ENCODE assay signal across 22 cellular contexts in the genomic region with DNA sequence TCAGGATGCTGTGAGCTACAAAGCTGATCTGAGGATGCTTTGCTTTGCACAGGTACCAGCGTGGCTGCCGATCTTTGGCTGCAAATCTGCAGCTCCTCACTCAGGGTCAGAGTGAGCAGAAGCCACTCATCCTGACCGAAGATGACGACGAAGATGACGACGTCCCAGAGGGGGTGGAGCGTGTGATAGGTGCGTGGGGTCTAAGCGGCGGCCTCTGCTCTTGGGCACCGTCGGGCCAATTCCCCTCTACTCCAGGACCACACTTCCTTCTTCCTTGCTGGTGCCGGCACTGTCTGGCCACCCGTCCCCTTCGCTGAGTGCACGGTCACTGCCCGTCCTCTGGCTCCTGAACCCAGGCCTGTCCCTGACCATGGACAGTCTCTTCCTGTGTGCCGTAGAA. TPM values are rescaled to one million over a fixed set of nuclear protein-coding genes. Genes with fewer than 3 reads are reported as not detected.
A peak's percentile ranks its signal among the peaks of the same experiment; 100 is the strongest.
DNase-seq lines count a peak whose midpoint lies in the region; ATAC-seq, FAIRE-seq and TF ChIP-seq lines count a peak whose summit lies in the region.
"Had no signal": no experiment of that assay in that cellular context is flagged by ENCODE, and none has a peak within 500 bp of the region (broad histone marks: within the 10 kb centered on the region; RNA-seq: fewer than 3 reads in every experiment).

No MANE protein-coding gene starts in this region.

- TF ChIP-seq EP300 in H1 (IDR thresholded peaks at IDR 0.05; ENCODE audit: borderline replicate concordance in 1 of 2, low read depth in 2 of 2, low read length in 2 of 2), result no peak

- no peak overlapping the region for H2BK20ac ChIP-seq in H1 (ENCODE audit: low read length)

- no peak overlapping the region for H3K23ac ChIP-seq in H1 (ENCODE audit: insufficient read length)

- H3K27me3 Mint-ChIP-seq in neural progenitor cell (ENCODE audit: insufficient read depth, low read depth), result peaks cover 11% of the 10 kb centered on the region

- H3K27me3 ChIP-seq in right cardiac atrium (ENCODE audit: control insufficient read depth, insufficient read depth) (no peaks in the 10 kb centered on the region), H1 (replicated peaks in 1 of 4; ENCODE audit: control insufficient read depth in 3 of 4, extremely low read depth in 1 of 4, insufficient read depth in 3 of 4, low read length in 3 of 4) (no peaks in the 10 kb centered on the region), neural progenitor cell (no peaks in the 10 kb centered on the region)

- H3K4me1 Mint-ChIP-seq in neural progenitor cell, result peaks cover 9% of the 10 kb centered on the region

- H2AFZ ChIP-seq in H1 (ENCODE audit: low read length) (no peak overlapping the region), neural progenitor cell (replicated peaks) (no peak overlapping the region)
- H2AFZ ChIP-seq: GM23248 had no signal

- peaks cover 2% of the 10 kb centered on the region for H3K4me1 ChIP-seq in right cardiac atrium (ENCODE audit: control insufficient read depth, insufficient read depth, low read length)
- H3K4me1 ChIP-seq in H1 (replicated peaks in 1 of 4; ENCODE audit: control insufficient read depth in 3 of 4, insufficient read depth in 4 of 4, low read length in 3 of 4), result no peaks in the 10 kb centered on the region; a peak in 1 of 7 replicates
- H3K4me1 ChIP-seq in neural progenitor cell, result no peaks in the 10 kb centered on the region

- no peaks in the 10 kb centered on the region; the same call in 1 of the 2 replicates for H3K23me2 ChIP-seq in H1 (ENCODE audit: low read depth, low read length)

- H3K27ac ChIP-seq in right cardiac atrium (ENCODE audit: low read length) (no peak overlapping the region), H1 (ENCODE audit: low read depth, low read length) (no peak overlapping the region), neural progenitor cell (no peak overlapping the region)
- H3K27ac ChIP-seq: BLaER1 treated with 17β-estradiol and CSF1 and Interleukin-3, amounts not matched to agents 10 nM and 100 nM; GM23248 had no signal

- H3K27ac Mint-ChIP-seq in neural progenitor cell, result no peak overlapping the region
- H3K27ac Mint-ChIP-seq: CD8-positive, alpha-beta T cell had no signal

- no peak overlapping the region for H2BK120ac ChIP-seq in H1 (replicated peaks; ENCODE audit: low read depth, low read length)

- H3K4me3 Mint-ChIP-seq in neural progenitor cell, result peak overlapping the region; percentile 13
- H3K4me3 Mint-ChIP-seq: CD8-positive, alpha-beta T cell had no signal

- H2BK12ac ChIP-seq in H1 (ENCODE audit: low read depth, low read length), result no peak overlapping the region; the same call in 1 of the 2 replicates

- no peak overlapping the region for H2AK5ac ChIP-seq in H1 (ENCODE audit: low read depth, low read length)

- no peak overlapping the region for H3K14ac ChIP-seq in H1 (ENCODE audit: insufficient read length)

- 0 out of 2 replicates have a peak overlapping the region, but pooled peaks have one; percentile 44 for H2BK5ac ChIP-seq in H1 (ENCODE audit: low read depth, low read length)

- H3K79me2 ChIP-seq in H1 (ENCODE audit: control insufficient read depth in 1 of 2, insufficient read depth in 2 of 2, low read length in 2 of 2) (peaks cover 0 to 23% of the 10 kb centered on the region in 2 experiments; a peak in 2 of 4 replicates), neural progenitor cell (ENCODE audit: low read depth) (peaks cover 17% of the 10 kb centered on the region)

- TF ChIP-seq CTCF in H1 (IDR thresholded peaks at IDR 0.05; ENCODE audit: control extremely low read depth in 1 of 3, insufficient read depth in 1 of 3, low read depth in 1 of 3, low read length in 3 of 3) (no peak), neural progenitor cell (IDR thresholded peaks at IDR 0.05) (no peak)

- TF ChIP-seq RAD21 in H1 (IDR thresholded peaks at IDR 0.05 in 1 of 2, conservative IDR thresholded peaks at IDR 0.05 in 1 of 2; ENCODE audit: low read depth in 2 of 2, low read length in 2 of 2), result no peak

- no peaks in the 10 kb centered on the region for H3K9me3 ChIP-seq in right cardiac atrium (ENCODE audit: control insufficient read depth, low read length)
- H3K9me3 ChIP-seq in H1 (ENCODE audit: insufficient read depth in 2 of 2, low read depth in 1 of 2, low read length in 1 of 2), result peaks cover 8 to 10% of the 10 kb centered on the region in 2 experiments; a peak in 3 of 4 replicates
- H3K9me3 ChIP-seq in neural progenitor cell (ENCODE audit: low read depth), result no peaks in the 10 kb centered on the region

- 86% methylated on average over 19 of the region's 19 CpGs for whole genome bisulfite sequencing in right cardiac atrium
- 83% methylated on average over 19 of the region's 19 CpGs; no CpG with 5 or more reads in 1 of the 2 experiments for WGBS in H1 (ENCODE audit: extremely low coverage in 1 of 2, insufficient coverage in 1 of 2, insufficient read length in 1 of 2, insufficient replicate concordance in 2 of 2, low coverage in 1 of 2, low lambda C conversion rate in 2 of 2, missing lambda C conversion rate in 1 of 2), 2 experiments

- CTCF ChIA-PET in H1 (lab: Charles Lee; ENCODE audit: partially characterized antibody), result interaction anchor here (0.8 to 4.1 kb wide), 2 partner anchors 10 to 17 kb away, joined by 3 to 17 read pairs; no protein-coding TSS in a partner anchor

- H4K20me1 ChIP-seq in H1 (replicated peaks in 1 of 2; ENCODE audit: control insufficient read depth in 1 of 2, insufficient read depth in 2 of 2, low read length in 2 of 2) (peaks cover 3 to 5% of the 10 kb centered on the region in 2 experiments), neural progenitor cell (ENCODE audit: low read depth) (no peaks in the 10 kb centered on the region)

- TF ChIP-seq POLR2A in H1 (IDR thresholded peaks at IDR 0.05; ENCODE audit: control extremely low read depth in 1 of 2, low read depth in 2 of 2, low read length in 2 of 2), result no peak

- H3K36me3 ChIP-seq in H1 (ENCODE audit: control insufficient read depth in 2 of 4, insufficient read depth in 4 of 4, low read length in 3 of 4), result peaks cover 2 to 28% (median 15%) of the 10 kb centered on the region in 4 experiments; a peak in 6 of 8 replicates
- H3K36me3 ChIP-seq in neural progenitor cell, result no peaks in the 10 kb centered on the region

- H3K4me3 ChIP-seq in right cardiac atrium (ENCODE audit: low read length) (no peak overlapping the region), H1 (ENCODE audit: extremely low read depth in 1 of 4, insufficient read depth in 2 of 4, low read depth in 3 of 4, low read length in 4 of 4) (no peak overlapping the region), neural progenitor cell (no peak overlapping the region)
- H3K4me3 ChIP-seq: BLaER1 treated with 17β-estradiol and CSF1 and Interleukin-3, amounts not matched to agents 10 nM and 100 nM; GM23248 had no signal

- H4K5ac ChIP-seq in H1 (ENCODE audit: insufficient read length, low read depth, low read length), result no peak overlapping the region

- no peak overlapping the region for H3K18ac ChIP-seq in H1 (ENCODE audit: extremely low read depth, low read length)

- FAIRE-seq in H1 (lab: Jason Lieb, UNC), result no peak
- FAIRE-seq: RCC 7860 had no signal

- no peak overlapping the region for H3K4me2 ChIP-seq in H1 (ENCODE audit: insufficient read depth in 1 of 2, low read depth in 2 of 2, low read length in 2 of 2)
- H3K4me2 ChIP-seq in neural progenitor cell, result no peak overlapping the region
- H3K4me2 ChIP-seq: BLaER1 treated with 17β-estradiol and CSF1 and Interleukin-3, amounts not matched to agents 10 nM and 100 nM had no signal

- intact Hi-C loops in right cardiac atrium (cut with DNase I), result no loop called here
- intact Hi-C loops in Right ventricle myocardium superior (cut with DNase I), result no loop called here

- ATAC-seq in right cardiac atrium (no peak), Right ventricle myocardium superior (ENCODE audit: poor library complexity) (no peak), HG02610 (IDR thresholded peaks at IDR 0.05; ENCODE audit: unreplicated experiment) (no peak), HG02759 (IDR thresholded peaks at IDR 0.05; ENCODE audit: unreplicated experiment) (no peak)
- ATAC-seq: CD8-positive, alpha-beta T cell; SK-N-SH treated with all-trans-retinoic acid at 6 μM for 48 hours had no signal

- H3F3A ChIP-seq in neural progenitor cell (ENCODE audit: low read depth), result no peaks in the 10 kb centered on the region

- no peak overlapping the region for H3K4ac ChIP-seq in H1 (replicated peaks; ENCODE audit: insufficient read length, low read depth, low read length)

- H3K36me3 Mint-ChIP-seq in neural progenitor cell, result peaks cover 22% of the 10 kb centered on the region

- H2BK15ac ChIP-seq in H1 (ENCODE audit: low read length), result no peak overlapping the region

- H3K56ac ChIP-seq in H1 (replicated peaks; ENCODE audit: insufficient read length, low read depth, low read length), result no peak overlapping the region

- H3K9ac ChIP-seq in H1 (replicated peaks in 1 of 4; ENCODE audit: extremely low read depth in 1 of 4, low read depth in 3 of 4, low read length in 3 of 4) (no peak overlapping the region), neural progenitor cell (no peak overlapping the region)
- H3K9ac ChIP-seq: BLaER1 treated with 17β-estradiol and CSF1 and Interleukin-3, amounts not matched to agents 10 nM and 100 nM; GM23248 had no signal

- H4K91ac ChIP-seq in H1 (replicated peaks; ENCODE audit: insufficient read length, low read length), result no peak overlapping the region

- peak; percentile 12 to 45 (median 22) for DNase-seq in right cardiac atrium
- DNase-seq in Right ventricle myocardium superior, result no peak
- no peak for DNase-seq in H1 (ENCODE audit: low read depth in 1 of 2, low spot score in 2 of 2)
- no peak for DNase-seq in neural progenitor cell (ENCODE audit: low spot score)
- DNase-seq in COLO829 (ENCODE audit: low spot score), result no peak
- DNase-seq: CD8-positive, alpha-beta T cell; DMS79; GM23248; KG1; MV-4-11; NCI-H1417; NCI-H187; NCI-H2107; NCI-H510A; NCI-H748 treated with DMSO at 0.1 percent for 48 hours; SHP77 treated with DMSO at 0.1 percent for 48 hours had no signal

- peaks cover 7% of the 10 kb centered on the region for H3K79me1 ChIP-seq in H1 (ENCODE audit: low read depth, low read length)

- peaks cover 13% of the 10 kb centered on the region for H3K9me3 Mint-ChIP-seq in neural progenitor cell
- H3K9me3 Mint-ChIP-seq: CD8-positive, alpha-beta T cell had no signal

- POLR2A ChIA-PET in H1 (lab: Charles Lee; ENCODE audit: partially characterized antibody), result no interaction called here

- H4K8ac ChIP-seq in H1 (ENCODE audit: extremely low read depth, insufficient read depth, low read length), result no peak overlapping the region; the same call in 1 of the 2 replicates

RNA-seq across cellular contexts. Expression of gene ZNF750, which starts 34.0 kb away (rescaled TPM):
- not detected for total RNA-seq in right cardiac atrium
- polyA plus RNA-seq in right cardiac atrium, result 0.07 TPM
- total RNA-seq in Right ventricle myocardium superior, result 0.13 TPM
- total RNA-seq in H1 (2021; fragmentation: NEBNext Ultra II Directional; extraction: Animal tissue kit (Norgen Biotek cat#: 25700)), result not detected in 2 replicates
- polyA plus RNA-seq in H1 (2011; rRNA removed), result 0.02 TPM in 1 of 2 replicates, not detected in the other
- polyA plus RNA-seq in H1 (2011; cell fraction: cytosol; rRNA removed), result not detected
- polyA plus RNA-seq in H1 (2011; cell fraction: nucleus; rRNA removed), result not detected
- 0.12 to 0.14 TPM in 2 of 4 replicates, not detected in the others for polyA plus RNA-seq in H1 (2012, experiment 1 of 2)
- 0.04 TPM for polyA plus RNA-seq in H1 (2012, experiment 2 of 2)
- 0.02 TPM for polyA plus RNA-seq in H1 (2013, experiment 1 of 2)
- 0.02 TPM for polyA plus RNA-seq in H1 (2013, experiment 2 of 2)
- polyA minus RNA-seq in H1 (2011; rRNA and poly(A)+ RNA removed), result not detected in 2 replicates
- not detected for polyA minus RNA-seq in H1 (2011; cell fraction: cytosol; rRNA and poly(A)+ RNA removed)
- polyA minus RNA-seq in H1 (2011; cell fraction: nucleus; rRNA and poly(A)+ RNA removed), result not detected
- not detected in 2 replicates for total RNA-seq in neural progenitor cell (ENCODE audit: low replicate concordance)
- total RNA-seq: CD8-positive, alpha-beta T cell; GM23248; OCI-LY7 had no signal

RNA-seq across cellular contexts. Expression of gene TBCD, which starts 54.0 kb away (rescaled TPM):
- total RNA-seq in right cardiac atrium (10 to 100 TPM; 36.2 to 43.9 (median 41.5) TPM), Right ventricle myocardium superior (45.1 TPM), neural progenitor cell (ENCODE audit: low replicate concordance) (76.4 and 85.0 TPM in 2 replicates)
- polyA plus RNA-seq in right cardiac atrium (38.8 TPM), H1 (2011; rRNA removed) (162 and 214 TPM in 2 replicates)
- total RNA-seq in H1 (2021; fragmentation: NEBNext Ultra II Directional; extraction: Animal tissue kit (Norgen Biotek cat#: 25700)), result 117 and 118 TPM in 2 replicates
- 111 TPM for polyA plus RNA-seq in H1 (2011; cell fraction: cytosol; rRNA removed)
- polyA plus RNA-seq in H1 (2011; cell fraction: nucleus; rRNA removed), result 346 TPM
- polyA plus RNA-seq in H1 (2012, experiment 1 of 2), result 116 to 160 TPM (median 143 TPM) in 4 replicates
- 116 TPM for polyA plus RNA-seq in H1 (2012, experiment 2 of 2)
- polyA plus RNA-seq in H1 (2013, experiment 1 of 2), result 64.1 TPM
- polyA plus RNA-seq in H1 (2013, experiment 2 of 2), result 59.0 TPM
- 107 and 112 TPM in 2 replicates for polyA minus RNA-seq in H1 (2011; rRNA and poly(A)+ RNA removed)
- polyA minus RNA-seq in H1 (2011; cell fraction: cytosol; rRNA and poly(A)+ RNA removed), result 87.7 TPM
- polyA minus RNA-seq in H1 (2011; cell fraction: nucleus; rRNA and poly(A)+ RNA removed), result 90.6 TPM

Comparison
In these comparisons a context has a peak if more than half of its experiments do, and no peak if none do; other contexts are left out.
1. DNase-seq: peak in right cardiac atrium (3 of 3); none in Right ventricle myocardium superior (single experiment), H1 (0 of 2), neural progenitor cell (single experiment) and COLO829 (single experiment).